In the genomic region with DNA sequence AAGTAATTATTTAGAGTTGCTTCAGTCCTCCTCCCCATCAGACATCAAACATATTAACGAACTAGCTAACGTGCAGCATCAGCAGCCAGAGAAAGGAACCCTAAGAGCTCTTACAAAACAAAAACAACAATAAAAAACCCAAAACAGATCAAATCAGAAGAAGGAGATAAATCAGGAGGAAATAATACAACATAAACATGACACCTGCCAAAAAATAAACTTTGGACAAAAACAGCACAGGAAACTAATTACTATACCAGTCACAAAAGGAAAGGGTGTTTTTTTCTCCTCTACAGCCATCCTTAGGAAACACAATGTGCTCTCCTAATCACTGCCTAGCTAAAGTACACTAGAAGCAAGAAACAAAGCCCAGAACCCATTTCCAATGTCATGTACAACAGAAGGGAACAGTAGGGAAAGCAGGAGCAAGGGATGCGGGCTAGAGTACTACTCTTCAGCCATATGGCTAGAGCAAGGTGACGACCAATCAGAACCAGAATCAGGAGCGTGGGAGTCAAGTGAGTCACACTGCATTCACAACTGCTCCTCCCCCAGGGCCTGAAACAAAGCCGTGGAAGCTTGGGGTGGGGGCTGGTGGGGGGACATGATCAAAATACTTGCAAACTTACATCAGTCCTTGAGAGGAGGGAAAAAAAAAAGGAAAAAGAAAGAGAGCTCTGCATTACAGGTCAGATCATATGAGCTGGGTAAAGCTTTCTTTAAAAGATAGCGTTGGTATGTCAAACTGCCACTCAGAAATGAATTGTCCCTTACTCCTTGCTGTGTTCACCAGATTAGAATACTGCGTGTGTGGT, we compare ENCODE assay signal across 1 cellular context.
TF ChIP-seq lines count a peak whose summit lies in the region.

No MANE protein-coding gene starts in this region.

TF ChIP-seq in HEK293, 187 proteins besides CTCF, POLR2A, EP300 and RAD21 (continued from another document):
- TF ChIP-seq ZNF362 (tag by site-specific recombination; IDR thresholded peaks at IDR 0.05) (no peak), ZBTB21 (tag by site-specific recombination; IDR thresholded peaks at IDR 0.05) (no peak), ZNF768 (tag by site-specific recombination; IDR thresholded peaks at IDR 0.05) (no peak), ZNF488 (tag by site-specific recombination; IDR thresholded peaks at IDR 0.05) (no peak), ZNF292 (tag by site-specific recombination; IDR thresholded peaks at IDR 0.05; ENCODE audit: borderline replicate concordance, low read depth) (no peak), ZFP69B (tag by site-specific recombination; IDR thresholded peaks at IDR 0.05) (peak; percentile 26; the same call in 1 of the 2 replicates), GLI2 (tag by site-specific recombination; IDR thresholded peaks at IDR 0.05; ENCODE audit: borderline replicate concordance, low read depth) (no peak), ZNF335 (tag by site-specific recombination; conservative IDR thresholded peaks at IDR 0.05) (0 out of 2 replicates have a peak, but pooled peaks have one; percentile 28), ZNF510 (tag by site-specific recombination; IDR thresholded peaks at IDR 0.05; ENCODE audit: insufficient replicate concordance) (no peak), ZNF585B (tag by site-specific recombination; IDR thresholded peaks at IDR 0.05) (no peak), ZNF423 (tag by site-specific recombination; IDR thresholded peaks at IDR 0.05) (no peak), ZNF501 (tag by site-specific recombination; IDR thresholded peaks at IDR 0.05) (no peak), HOXD13 (CRISPR knock-in tag; IDR thresholded peaks at IDR 0.05; ENCODE audit: borderline replicate concordance) (no peak), GFI1B (tag by site-specific recombination; IDR thresholded peaks at IDR 0.05) (no peak), ZNF777 (tag by site-specific recombination; IDR thresholded peaks at IDR 0.05; ENCODE audit: borderline replicate concordance) (no peak), ZNF274 (IDR thresholded peaks at IDR 0.05; ENCODE audit: low read length) (no peak), ZNF274 (tag by site-specific recombination; IDR thresholded peaks at IDR 0.05; ENCODE audit: borderline replicate concordance) (no peak), KLF10 (tag by site-specific recombination; IDR thresholded peaks at IDR 0.05) (no peak), MZF1 (tag by site-specific recombination; IDR thresholded peaks at IDR 0.05; ENCODE audit: borderline replicate concordance) (peak; percentile 85; the same call in 1 of the 2 replicates), TRIM28 (IDR thresholded peaks at IDR 0.05; ENCODE audit: borderline replicate concordance, low read length) (peak; percentile 12; the same call in 1 of the 2 replicates), ZEB2 (tag by site-specific recombination; IDR thresholded peaks at IDR 0.05) (peak; percentile 66; the same call in 1 of the 2 replicates), PATZ1 (tag by site-specific recombination; IDR thresholded peaks at IDR 0.05) (peak; percentile 98), WT1 (tag by site-specific recombination; IDR thresholded peaks at IDR 0.05) (peak; percentile 38; the same call in 1 of the 2 replicates), ZNF658 (tag by site-specific recombination; IDR thresholded peaks at IDR 0.05) (no peak), ZFHX2 (tag by site-specific recombination; conservative IDR thresholded peaks at IDR 0.05) (peak; percentile 85), ZNF580 (tag by site-specific recombination; IDR thresholded peaks at IDR 0.05) (no peak), ZNF2 (tag by site-specific recombination; IDR thresholded peaks at IDR 0.05) (no peak)
- TF ChIP-seq, protein P1, sequence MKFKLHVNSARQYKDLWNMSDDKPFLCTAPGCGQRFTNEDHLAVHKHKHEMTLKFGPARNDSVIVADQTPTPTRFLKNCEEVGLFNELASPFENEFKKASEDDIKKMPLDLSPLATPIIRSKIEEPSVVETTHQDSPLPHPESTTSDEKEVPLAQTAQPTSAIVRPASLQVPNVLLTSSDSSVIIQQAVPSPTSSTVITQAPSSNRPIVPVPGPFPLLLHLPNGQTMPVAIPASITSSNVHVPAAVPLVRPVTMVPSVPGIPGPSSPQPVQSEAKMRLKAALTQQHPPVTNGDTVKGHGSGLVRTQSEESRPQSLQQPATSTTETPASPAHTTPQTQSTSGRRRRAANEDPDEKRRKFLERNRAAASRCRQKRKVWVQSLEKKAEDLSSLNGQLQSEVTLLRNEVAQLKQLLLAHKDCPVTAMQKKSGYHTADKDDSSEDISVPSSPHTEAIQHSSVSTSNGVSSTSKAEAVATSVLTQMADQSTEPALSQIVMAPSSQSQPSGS (tag by site-specific recombination; IDR thresholded peaks at IDR 0.05; ENCODE audit: low read depth) = 0 out of 2 replicates have a peak, but pooled peaks have one; percentile 24
- TF ChIP-seq, protein P2, sequence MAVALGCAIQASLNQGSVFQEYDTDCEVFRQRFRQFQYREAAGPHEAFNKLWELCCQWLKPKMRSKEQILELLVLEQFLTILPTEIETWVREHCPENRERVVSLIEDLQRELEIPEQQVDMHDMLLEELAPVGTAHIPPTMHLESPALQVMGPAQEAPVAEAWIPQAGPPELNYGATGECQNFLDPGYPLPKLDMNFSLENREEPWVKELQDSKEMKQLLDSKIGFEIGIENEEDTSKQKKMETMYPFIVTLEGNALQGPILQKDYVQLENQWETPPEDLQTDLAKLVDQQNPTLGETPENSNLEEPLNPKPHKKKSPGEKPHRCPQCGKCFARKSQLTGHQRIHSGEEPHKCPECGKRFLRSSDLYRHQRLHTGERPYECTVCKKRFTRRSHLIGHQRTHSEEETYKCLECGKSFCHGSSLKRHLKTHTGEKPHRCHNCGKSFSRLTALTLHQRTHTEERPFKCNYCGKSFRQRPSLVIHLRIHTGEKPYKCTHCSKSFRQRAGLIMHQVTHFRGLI (tag by site-specific recombination; IDR thresholded peaks at IDR 0.05) = no peak
- TF ChIP-seq, protein P3, sequence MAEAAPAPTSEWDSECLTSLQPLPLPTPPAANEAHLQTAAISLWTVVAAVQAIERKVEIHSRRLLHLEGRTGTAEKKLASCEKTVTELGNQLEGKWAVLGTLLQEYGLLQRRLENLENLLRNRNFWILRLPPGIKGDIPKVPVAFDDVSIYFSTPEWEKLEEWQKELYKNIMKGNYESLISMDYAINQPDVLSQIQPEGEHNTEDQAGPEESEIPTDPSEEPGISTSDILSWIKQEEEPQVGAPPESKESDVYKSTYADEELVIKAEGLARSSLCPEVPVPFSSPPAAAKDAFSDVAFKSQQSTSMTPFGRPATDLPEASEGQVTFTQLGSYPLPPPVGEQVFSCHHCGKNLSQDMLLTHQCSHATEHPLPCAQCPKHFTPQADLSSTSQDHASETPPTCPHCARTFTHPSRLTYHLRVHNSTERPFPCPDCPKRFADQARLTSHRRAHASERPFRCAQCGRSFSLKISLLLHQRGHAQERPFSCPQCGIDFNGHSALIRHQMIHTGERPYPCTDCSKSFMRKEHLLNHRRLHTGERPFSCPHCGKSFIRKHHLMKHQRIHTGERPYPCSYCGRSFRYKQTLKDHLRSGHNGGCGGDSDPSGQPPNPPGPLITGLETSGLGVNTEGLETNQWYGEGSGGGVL (tag by site-specific recombination; IDR thresholded peaks at IDR 0.05) = peak; percentile 97
- TF ChIP-seq, protein P4, sequence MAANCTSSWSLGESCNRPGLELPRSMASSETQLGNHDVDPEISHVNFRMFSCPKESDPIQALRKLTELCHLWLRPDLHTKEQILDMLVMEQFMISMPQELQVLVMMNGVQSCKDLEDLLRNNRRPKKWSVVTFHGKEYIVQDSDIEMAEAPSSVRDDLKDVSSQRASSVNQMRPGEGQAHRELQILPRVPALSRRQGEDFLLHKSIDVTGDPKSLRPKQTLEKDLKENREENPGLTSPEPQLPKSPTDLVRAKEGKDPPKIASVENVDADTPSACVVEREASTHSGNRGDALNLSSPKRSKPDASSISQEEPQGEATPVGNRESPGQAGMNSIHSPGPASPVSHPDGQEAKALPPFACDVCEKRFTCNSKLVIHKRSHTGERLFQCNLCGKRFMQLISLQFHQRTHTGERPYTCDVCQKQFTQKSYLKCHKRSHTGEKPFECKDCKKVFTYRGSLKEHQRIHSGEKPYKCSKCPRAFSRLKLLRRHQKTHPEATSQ (tag by site-specific recombination; IDR thresholded peaks at IDR 0.05) = no peak
